8 cellular contexts compared by ENCODE assay signal in the genomic region with DNA sequence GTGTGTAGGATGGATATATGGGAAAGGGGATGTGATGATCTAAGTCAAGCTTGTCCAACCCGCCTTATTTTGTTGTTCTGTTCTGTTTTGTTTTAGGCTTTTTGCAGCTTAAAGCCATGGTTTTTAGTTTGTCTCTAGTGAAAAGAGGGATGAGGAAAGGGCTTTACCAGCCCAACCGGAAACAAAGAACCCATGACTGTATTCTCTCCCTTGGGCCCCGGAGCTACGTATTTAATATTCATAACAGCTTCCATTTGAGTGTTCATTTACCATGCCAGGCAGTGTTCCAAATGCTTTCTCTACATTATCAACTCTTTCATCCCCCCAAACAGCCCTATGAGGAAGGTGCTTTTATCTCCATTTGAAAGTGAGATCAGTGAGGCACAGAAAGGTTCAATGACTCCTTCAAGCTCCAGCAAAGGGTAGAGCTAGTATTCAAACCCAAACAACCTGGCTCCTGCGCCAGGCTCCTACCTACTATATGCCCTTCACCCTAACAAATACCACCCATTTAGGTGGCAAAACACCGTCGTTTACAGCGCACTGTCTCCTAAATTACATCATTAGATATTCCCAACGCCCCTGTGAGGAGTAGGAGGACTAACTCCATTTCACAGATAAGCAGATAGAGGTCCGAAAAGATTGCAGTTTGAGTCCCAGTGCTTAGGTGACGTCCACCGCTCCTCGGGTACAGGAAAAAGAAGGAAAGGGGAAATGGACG. TPM values are rescaled to one million over a fixed set of nuclear protein-coding genes. Genes with fewer than 3 reads are reported as not detected.
DNase-seq lines count a peak whose midpoint lies in the region; ATAC-seq lines count a peak whose summit lies in the region.

No MANE protein-coding gene starts in this region.

- ATAC-seq in GM18517 (IDR thresholded peaks at IDR 0.05; ENCODE audit: unreplicated experiment) (peak; percentile 14), GM19463 (IDR thresholded peaks at IDR 0.05; ENCODE audit: unreplicated experiment) (no peak)

- H3K4me1 ChIP-seq in duodenal mucosa (ENCODE audit: control insufficient read depth in 1 of 2, insufficient read depth in 2 of 2, low read length in 2 of 2), result peaks cover 15 to 21% of the 10 kb centered on the region in 2 donors

- peak overlapping the region; percentile 89 to 96 for H3K4me3 ChIP-seq in duodenal mucosa (ENCODE audit: low read depth in 1 of 2, low read length in 2 of 2)

- H3K9ac ChIP-seq in duodenal mucosa (ENCODE audit: low read depth in 1 of 2, low read length in 2 of 2), result peak overlapping the region; percentile 75 to 94

- H3K36me3 ChIP-seq in duodenal mucosa (ENCODE audit: control insufficient read depth in 1 of 2, insufficient read depth in 2 of 2, low read length in 2 of 2), result peaks cover 0 to 21% of the 10 kb centered on the region in 2 donors

- peak; percentile 18 for DNase-seq in A172 (ENCODE audit: low spot score)
- DNase-seq in RPMI7951 (ENCODE audit: low read depth), result peak; percentile 18
- peak; percentile 26 for DNase-seq in myocyte (ENCODE audit: low read depth)
- no peak for DNase-seq in NCI-H526 treated with DMSO at 0.1 percent for 48 hours (lab: John Stamatoyannopoulos, UW)
- no peak for DNase-seq in MV-4-11 (lab: John Stamatoyannopoulos, UW)

- no peaks in the 10 kb centered on the region for H3K9me3 ChIP-seq in duodenal mucosa (ENCODE audit: control insufficient read depth in 1 of 2, low read length in 2 of 2)

- peak overlapping the region; percentile 86 for H3K27ac ChIP-seq in duodenal mucosa (ENCODE audit: low read depth, low read length)

- no peaks in the 10 kb centered on the region for H3K27me3 ChIP-seq in duodenal mucosa (ENCODE audit: control insufficient read depth in 1 of 2, insufficient read depth in 2 of 2, low read length in 2 of 2)

RNA-seq across cellular contexts. Expression of gene GTPBP8, which starts 27.8 kb away (rescaled TPM):
- total RNA-seq in A172 (2014; rRNA removed; shearing (Covaris generic)), result 25.8 and 26.3 TPM in 2 replicates
- 51.8 and 59.2 TPM in 2 replicates for total RNA-seq in RPMI7951 (2014; rRNA removed; shearing (Covaris generic))
- 15.6 and 28.2 TPM in 2 replicates for total RNA-seq in myocyte
- polyA plus RNA-seq in myocyte (2012), result 8.9 TPM

RNA-seq across cellular contexts. Expression of gene CD200R1, which starts 43.7 kb away (rescaled TPM):
- 1.2 TPM in 1 of 2 replicates, not detected in the other for total RNA-seq in A172 (2014; rRNA removed; shearing (Covaris generic))
- total RNA-seq in RPMI7951 (2014; rRNA removed; shearing (Covaris generic)), result 0.48 TPM in 1 of 2 replicates, not detected in the other
- not detected in 2 replicates for total RNA-seq in myocyte
- 0.01 TPM for polyA plus RNA-seq in myocyte (2012)

Comparison
In these comparisons a context has a peak if more than half of its experiments do, and no peak if none do; other contexts are left out.
1. DNase-seq: peak in A172 (single experiment), RPMI7951 (single experiment) and myocyte (single experiment); none in NCI-H526 treated with DMSO at 0.1 percent for 48 hours (single experiment) and MV-4-11 (single experiment).